In genomic region chr7:19984231-19984632, GRCh38 we compare ENCODE assay signal across 14 cellular contexts.
DNase-seq lines count a peak whose midpoint lies in the region; ATAC-seq and TF ChIP-seq lines count a peak whose summit lies in the region.
"Had no signal": no experiment of that assay in that cellular context is flagged by ENCODE, and none has a peak within 500 bp of the region (broad histone marks: within the 10 kb centered on the region; RNA-seq: fewer than 3 reads in every experiment).

No MANE protein-coding gene starts in this region.

- DNase-seq in ELF-1 (ENCODE audit: low read depth, low spot score) (peak; percentile 16), NAMALWA (ENCODE audit: low spot score) (peak; percentile 17), choroid plexus epithelial cell (ENCODE audit: low read depth) (no peak), NCI-H2227 (lab: John Stamatoyannopoulos, UW; ENCODE audit: unreplicated experiment) (no peak), Kasumi-1 (lab: John Stamatoyannopoulos, UW) (no peak), Right ventricle myocardium superior (no peak)
- DNase-seq: activated gamma-delta T cell; lower lobe of right lung; NCI-H187; NK-92 treated with Interleukin-12 subunit alpha and Interleukin-12 subunit beta, amount 100 ng/mL, for 24 hours; right lobe of liver; stimulated activated CD4-positive, alpha-beta T cell treated with anti-CD3 and anti-CD28 coated beads, Interleukin-4, amount 100 ng/mL, for 4 hours had no signal

- intact Hi-C loops in Right ventricle myocardium superior (cut with DNase I) = no loop called here

- no peak overlapping the region for H3K4me3 ChIP-seq in choroid plexus epithelial cell (ENCODE audit: low read depth, low read length)
- H3K4me3 ChIP-seq: lower lobe of right lung, right lobe of liver had no signal

- peak; percentile 25 for ATAC-seq in GM18498 (IDR thresholded peaks at IDR 0.05; ENCODE audit: unreplicated experiment)
- ATAC-seq in HG02642 (IDR thresholded peaks at IDR 0.05; ENCODE audit: poor library complexity, unreplicated experiment) = no peak
- ATAC-seq in Right ventricle myocardium superior (ENCODE audit: poor library complexity) = no peak
- ATAC-seq: lower lobe of right lung, right lobe of liver had no signal

- TF ChIP-seq CTCF in choroid plexus epithelial cell (conservative IDR thresholded peaks at IDR 0.05; ENCODE audit: low read depth, low read length) = peak; percentile 14

Comparison
In these comparisons a context has a peak if more than half of its experiments do, and no peak if none do; other contexts are left out.
1. DNase-seq: peak in ELF-1 (single experiment) and NAMALWA (single experiment); none in choroid plexus epithelial cell (single experiment), NCI-H2227 (single experiment), Kasumi-1 (0 of 2) and Right ventricle myocardium superior (single experiment).